ENCODE assay signal across 20 cellular contexts in genomic region chr1:203056516-203056915, GRCh38. TPM values are rescaled to one million over a fixed set of nuclear protein-coding genes. Genes with fewer than 3 reads are reported as not detected.
DNase-seq lines count a peak whose midpoint lies in the region; ATAC-seq and TF ChIP-seq lines count a peak whose summit lies in the region.
"Had no signal": no experiment of that assay in that cellular context is flagged by ENCODE, and none has a peak within 500 bp of the region (broad histone marks: within the 10 kb centered on the region; RNA-seq: fewer than 3 reads in every experiment).

No MANE protein-coding gene starts in this region.

- CTCF ChIA-PET in activated naive CD4-positive, alpha-beta T cell treated with anti-CD3 and anti-CD28 coated beads for 36 hours (lab: Charles Lee) = interaction anchor here (0.6 to 3.0 kb wide), 4 partner anchors 16 to 337 kb away, joined by 3 to 10 read pairs (median 4); no protein-coding TSS in a partner anchor

- no peaks in the 10 kb centered on the region for H3K4me1 Mint-ChIP-seq in activated naive CD4-positive, alpha-beta T cell treated with anti-CD3 and anti-CD28 coated beads for 36 hours (ENCODE audit: low read depth)
- H3K4me1 Mint-ChIP-seq in endodermal cell = peaks cover 5% of the 10 kb centered on the region
- H3K4me1 Mint-ChIP-seq: CD8-positive, alpha-beta memory T cell had no signal

- TF ChIP-seq CTCF in OCI-LY1 (IDR thresholded peaks at IDR 0.05; ENCODE audit: low read length) (peak; percentile 39), endodermal cell (conservative IDR thresholded peaks at IDR 0.05) (peak; percentile 59), smooth muscle cell (IDR thresholded peaks at IDR 0.05; ENCODE audit: borderline replicate concordance, insufficient read depth, poor library complexity, severe bottlenecking) (peak; percentile 7)

- H3K9ac ChIP-seq in OCI-LY1 (ENCODE audit: low read length) (no peak overlapping the region), endodermal cell (ENCODE audit: extremely low read depth, low read length, poor library complexity, severe bottlenecking) (no peak overlapping the region), smooth muscle cell (ENCODE audit: low read depth) (no peak overlapping the region)

- no peaks in the 10 kb centered on the region for H3K9me3 Mint-ChIP-seq in activated naive CD4-positive, alpha-beta T cell treated with anti-CD3 and anti-CD28 coated beads for 36 hours
- H3K9me3 Mint-ChIP-seq in activated naive CD4-positive, alpha-beta T cell treated with anti-CD3 and anti-CD28 coated beads, Interleukin-2, amount 50 U/mL, for 72 hours = no peaks in the 10 kb centered on the region
- H3K9me3 Mint-ChIP-seq in endodermal cell = peaks cover 10% of the 10 kb centered on the region
- H3K9me3 Mint-ChIP-seq: CD8-positive, alpha-beta memory T cell; naive thymus-derived CD4-positive, alpha-beta T cell had no signal

- H3K4me3 Mint-ChIP-seq in activated naive CD4-positive, alpha-beta T cell treated with anti-CD3 and anti-CD28 coated beads for 36 hours = no peak overlapping the region
- H3K4me3 Mint-ChIP-seq in endodermal cell = no peak overlapping the region
- H3K4me3 Mint-ChIP-seq: CD8-positive, alpha-beta memory T cell; naive thymus-derived CD4-positive, alpha-beta T cell had no signal

- H3K9me3 ChIP-seq in OCI-LY1 (ENCODE audit: low read length) (no peaks in the 10 kb centered on the region), endodermal cell (ENCODE audit: control insufficient read depth, low read length) (peaks cover 13% of the 10 kb centered on the region), smooth muscle cell (replicated peaks; ENCODE audit: low read depth) (no peaks in the 10 kb centered on the region)
- H3K9me3 ChIP-seq: left lung had no signal

- H2AFZ ChIP-seq in OCI-LY1 (ENCODE audit: low read length) = no peak overlapping the region
- no peak overlapping the region for H2AFZ ChIP-seq in smooth muscle cell (ENCODE audit: low read depth)

- no peaks in the 10 kb centered on the region for H3F3A ChIP-seq in OCI-LY1 (ENCODE audit: insufficient read depth, low read length)
- H3F3A ChIP-seq in smooth muscle cell (ENCODE audit: low read depth) = no peaks in the 10 kb centered on the region

- no peaks in the 10 kb centered on the region for H3K36me3 ChIP-seq in OCI-LY1 (ENCODE audit: insufficient read depth, low read length)
- H3K36me3 ChIP-seq in endodermal cell (ENCODE audit: control insufficient read depth, insufficient read depth, low read length) = peaks cover 11% of the 10 kb centered on the region
- H3K36me3 ChIP-seq in smooth muscle cell (ENCODE audit: low read depth) = no peaks in the 10 kb centered on the region
- H3K36me3 ChIP-seq: left lung had no signal

- H3K27ac Mint-ChIP-seq in activated naive CD4-positive, alpha-beta T cell treated with anti-CD3 and anti-CD28 coated beads for 36 hours = no peak overlapping the region
- peak overlapping the region in 1 of 2 donors; percentile 13 for H3K27ac Mint-ChIP-seq in activated naive CD4-positive, alpha-beta T cell treated with anti-CD3 and anti-CD28 coated beads, Interleukin-2, amount 50 U/mL, for 72 hours
- no peak overlapping the region for H3K27ac Mint-ChIP-seq in endodermal cell
- H3K27ac Mint-ChIP-seq: CD8-positive, alpha-beta memory T cell; naive thymus-derived CD4-positive, alpha-beta T cell had no signal

- no peak overlapping the region for H3K27ac ChIP-seq in OCI-LY1 (ENCODE audit: low read depth, low read length, poor library complexity, severe bottlenecking)
- H3K27ac ChIP-seq in endodermal cell (ENCODE audit: low read depth, low read length) = no peak overlapping the region
- no peak overlapping the region for H3K27ac ChIP-seq in smooth muscle cell (ENCODE audit: low read depth)
- H3K27ac ChIP-seq: left lung, SK-N-MC had no signal

- WGBS in endodermal cell (ENCODE audit: insufficient coverage in 1 of 2, insufficient read length in 1 of 2), 2 experiments = 93 to 100% methylated on average over 1 to 6 of the region's 6 CpGs
- WGBS in smooth muscle cell (ENCODE audit: low lambda C conversion rate) = 94% methylated on average over 6 of the region's 6 CpGs

- H3K4me1 ChIP-seq in OCI-LY1 (ENCODE audit: insufficient read depth, low read length, severe bottlenecking) (no peaks in the 10 kb centered on the region), endodermal cell (ENCODE audit: control insufficient read depth, insufficient read depth, low read length) (no peaks in the 10 kb centered on the region), smooth muscle cell (ENCODE audit: low read depth) (peaks cover 4% of the 10 kb centered on the region)

- intact Hi-C loops in activated naive CD4-positive, alpha-beta T cell treated with anti-CD3 and anti-CD28 coated beads for 36 hours (cut with micrococcal nuclease) = no loop called here

- DNase-seq in activated naive CD4-positive, alpha-beta T cell treated with anti-CD3 and anti-CD28 coated beads for 36 hours = peak; percentile 14
- DNase-seq in activated naive CD4-positive, alpha-beta T cell treated with anti-CD3 and anti-CD28 coated beads, Interleukin-2, amount 50 U/mL, for 72 hours (ENCODE audit: low spot score in 2 of 2) = no peak
- DNase-seq in endodermal cell (no peak), smooth muscle cell (lab: John Stamatoyannopoulos, UW; ENCODE audit: unreplicated experiment) (no peak), iPS-NIHi11 (ENCODE audit: low spot score) (no peak)
- DNase-seq in activated CD8-positive, alpha-beta memory T cell treated with anti-CD3 and anti-CD28 coated beads for 24 hours = no peak
- DNase-seq: activated effector memory CD4-positive, alpha-beta T cell treated with Interleukin-2 at 50 U/mL for 16 hours; anterior cingulate cortex; CD8-positive, alpha-beta memory T cell; left lung; naive thymus-derived CD4-positive, alpha-beta T cell; NCI-H1092; NCI-H2171 treated with DMSO at 0.1 percent for 48 hours had no signal

- H3K27me3 ChIP-seq in OCI-LY1 (ENCODE audit: insufficient read depth, low read length) = peaks cover 9% of the 10 kb centered on the region; the same call in 1 of the 2 replicates
- no peaks in the 10 kb centered on the region for H3K27me3 ChIP-seq in endodermal cell (ENCODE audit: control insufficient read depth, insufficient read depth, low read length, poor library complexity, severe bottlenecking)
- no peaks in the 10 kb centered on the region for H3K27me3 ChIP-seq in smooth muscle cell (ENCODE audit: low read depth)

- H3K27me3 Mint-ChIP-seq in activated naive CD4-positive, alpha-beta T cell treated with anti-CD3 and anti-CD28 coated beads for 36 hours (ENCODE audit: low read depth) = peaks cover 4% of the 10 kb centered on the region
- H3K27me3 Mint-ChIP-seq in endodermal cell (ENCODE audit: insufficient read depth) = peaks cover 2% of the 10 kb centered on the region

- no peak for ATAC-seq in activated naive CD4-positive, alpha-beta T cell treated with anti-CD3 and anti-CD28 coated beads, Interleukin-2, amount 50 U/mL, for 72 hours
- no peak for ATAC-seq in GM21390 (IDR thresholded peaks at IDR 0.05; ENCODE audit: unreplicated experiment)
- ATAC-seq: esophagus mucosa; left lung; naive thymus-derived CD4-positive, alpha-beta T cell had no signal

- no peak overlapping the region for H3K4me3 ChIP-seq in OCI-LY1 (ENCODE audit: low read depth, low read length, poor library complexity, severe bottlenecking)
- no peak overlapping the region for H3K4me3 ChIP-seq in endodermal cell (ENCODE audit: low read length)
- H3K4me3 ChIP-seq in smooth muscle cell = no peak overlapping the region
- H3K4me3 ChIP-seq: left lung, SK-N-MC had no signal

- H3K79me2 ChIP-seq in OCI-LY1 (ENCODE audit: insufficient read depth, low read length) = no peaks in the 10 kb centered on the region
- H3K79me2 ChIP-seq in smooth muscle cell (ENCODE audit: low read depth) = no peaks in the 10 kb centered on the region

- peaks cover 2% of the 10 kb centered on the region for H3K36me3 Mint-ChIP-seq in activated naive CD4-positive, alpha-beta T cell treated with anti-CD3 and anti-CD28 coated beads for 36 hours (ENCODE audit: low read depth)
- H3K36me3 Mint-ChIP-seq in activated naive CD4-positive, alpha-beta T cell treated with anti-CD3 and anti-CD28 coated beads, Interleukin-2, amount 50 U/mL, for 72 hours = peaks cover 0 to 6% of the 10 kb centered on the region in 2 donors
- peaks cover 15% of the 10 kb centered on the region for H3K36me3 Mint-ChIP-seq in endodermal cell (ENCODE audit: low read depth)

- H3K4me2 ChIP-seq in OCI-LY1 (ENCODE audit: low read length) (no peak overlapping the region), smooth muscle cell (no peak overlapping the region)

- H4K20me1 ChIP-seq in OCI-LY1 (ENCODE audit: insufficient read depth, low read length) (no peaks in the 10 kb centered on the region), smooth muscle cell (ENCODE audit: low read depth) (no peaks in the 10 kb centered on the region)

- H3K9me2 ChIP-seq in OCI-LY1 (ENCODE audit: low read depth, low read length) = no peaks in the 10 kb centered on the region

RNA-seq across cellular contexts. Expression of gene MYOG, which starts 29.3 kb away (rescaled TPM):
- not detected for total RNA-seq in activated naive CD4-positive, alpha-beta T cell treated with anti-CD3 and anti-CD28 coated beads for 36 hours
- total RNA-seq in activated naive CD4-positive, alpha-beta T cell treated with anti-CD3 and anti-CD28 coated beads, Interleukin-2, amount 50 U/mL, for 72 hours = not detected
- not detected for total RNA-seq in endodermal cell
- not detected for polyA plus RNA-seq in endodermal cell (2013, experiment 1 of 2)
- not detected for polyA plus RNA-seq in endodermal cell (2013, experiment 2 of 2)
- total RNA-seq in smooth muscle cell = not detected in 2 replicates
- 0.41 TPM in 1 of 2 replicates, not detected in the other for polyA plus RNA-seq in smooth muscle cell
- total RNA-seq: A172; CD8-positive, alpha-beta memory T cell; esophagus mucosa; left lung; naive thymus-derived CD4-positive, alpha-beta T cell; renal cortical epithelial cell; temporal lobe had no signal
- polyA plus RNA-seq: CD8-positive, alpha-beta memory T cell; naive thymus-derived CD4-positive, alpha-beta T cell had no signal

RNA-seq across cellular contexts. Expression of gene PPFIA4, which starts 30.2 kb away (rescaled TPM):
- total RNA-seq in activated naive CD4-positive, alpha-beta T cell treated with anti-CD3 and anti-CD28 coated beads for 36 hours = 1 to 10 TPM; 4.5 to 6.5 TPM
- 100 to 1,000 TPM in 1 of 2 donors, 1 to 10 TPM in 1; 1.9 to 112 TPM for total RNA-seq in activated naive CD4-positive, alpha-beta T cell treated with anti-CD3 and anti-CD28 coated beads, Interleukin-2, amount 50 U/mL, for 72 hours
- total RNA-seq in endodermal cell = 10 to 100 TPM in 1 of 2 donors, 1 to 10 TPM in 1; 8.4 to 12.1 TPM
- 10.6 TPM for polyA plus RNA-seq in endodermal cell (2013, experiment 1 of 2)
- polyA plus RNA-seq in endodermal cell (2013, experiment 2 of 2) = 9.6 TPM
- total RNA-seq in smooth muscle cell = 10.4 and 10.8 TPM in 2 replicates
- 6.5 and 9.0 TPM in 2 replicates for polyA plus RNA-seq in smooth muscle cell
- polyA plus RNA-seq: CD8-positive, alpha-beta memory T cell; naive thymus-derived CD4-positive, alpha-beta T cell had no signal

RNA-seq across cellular contexts. Expression of gene TMEM183A, which starts 49.3 kb away (rescaled TPM):
- total RNA-seq in activated naive CD4-positive, alpha-beta T cell treated with anti-CD3 and anti-CD28 coated beads for 36 hours = 10 to 100 TPM; 80.3 to 90.6 TPM
- total RNA-seq in activated naive CD4-positive, alpha-beta T cell treated with anti-CD3 and anti-CD28 coated beads, Interleukin-2, amount 50 U/mL, for 72 hours = 10 to 100 TPM; 67.5 to 92.0 TPM
- total RNA-seq in endodermal cell (10 to 100 TPM; 88.9 to 89.7 TPM), smooth muscle cell (55.0 and 68.6 TPM in 2 replicates)
- 76.9 TPM for polyA plus RNA-seq in endodermal cell (2013, experiment 1 of 2)
- polyA plus RNA-seq in endodermal cell (2013, experiment 2 of 2) = 71.9 TPM
- 54.9 and 60.4 TPM in 2 replicates for polyA plus RNA-seq in smooth muscle cell

Comparison
In these comparisons a context has a peak if more than half of its experiments do, and no peak if none do; other contexts are left out.
1. CTCF ChIP-seq: peak in every context shown above with its lines; median percentile 59 in endodermal cell; 39 in OCI-LY1; 7 in smooth muscle cell.